ENCODE assay signal across 11 cellular contexts in the genomic region with DNA sequence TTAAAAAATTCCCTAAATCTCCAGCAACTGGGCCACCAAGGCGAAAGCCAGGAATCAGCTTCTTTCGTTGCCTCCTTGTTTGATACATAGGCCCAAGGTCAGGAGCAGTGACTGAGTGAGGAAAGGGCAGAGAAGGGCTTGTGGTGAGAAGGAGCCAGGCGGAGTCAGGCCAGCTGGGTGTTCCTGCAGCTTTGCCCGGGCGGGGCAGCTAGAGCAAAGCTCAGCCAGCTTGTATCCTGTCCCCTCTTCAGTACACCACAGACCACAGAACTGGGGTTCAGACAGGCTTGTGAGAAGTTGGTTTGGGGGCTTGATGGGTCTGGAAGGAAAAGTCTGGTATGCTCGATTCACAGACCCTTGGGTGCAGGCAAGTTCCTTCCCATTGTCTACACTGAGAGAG. TPM values are rescaled to one million over a fixed set of nuclear protein-coding genes. Genes with fewer than 3 reads are reported as not detected.
DNase-seq lines count a peak whose midpoint lies in the region; ATAC-seq and TF ChIP-seq lines count a peak whose summit lies in the region.
"Had no signal": no experiment of that assay in that cellular context is flagged by ENCODE, and none has a peak within 500 bp of the region (broad histone marks: within the 10 kb centered on the region; RNA-seq: fewer than 3 reads in every experiment).

No MANE protein-coding gene starts in this region.

- ATAC-seq in HG02981 (IDR thresholded peaks at IDR 0.05; ENCODE audit: unreplicated experiment): peak; percentile 49
- peak; percentile 66 for ATAC-seq in central memory CD8-positive, alpha-beta T cell (replicated peaks; ENCODE audit: extremely low read depth, poor library complexity, severe bottlenecking)
- no peak for ATAC-seq in HG02973 (IDR thresholded peaks at IDR 0.05; ENCODE audit: unreplicated experiment)

- H3K27ac ChIP-seq in stomach: no peak overlapping the region
- H3K27ac ChIP-seq: uterus had no signal

- WGBS in stomach, 5 donors: 79 to 83% (median 80%) methylated on average over 5 to 6 of the region's 6 CpGs

- CTCF ChIA-PET in activated naive CD4-positive, alpha-beta T cell treated with anti-CD3 and anti-CD28 coated beads, Interleukin-2, amount 10 ng/mL, durations not matched to agents 7 days and 5 days (lab: Charles Lee): interaction anchor here (1.3 to 1.5 kb wide), 3 partner anchors 22 to 94 kb away, joined by 3 to 6 read pairs (median 4); no protein-coding TSS in a partner anchor

- H3K36me3 ChIP-seq in stomach: peaks cover 30 to 92% (median 84%) of the 10 kb centered on the region in 4 donors
- H3K36me3 ChIP-seq: uterus had no signal

- peak overlapping the region; percentile 19 for H3K4me3 Mint-ChIP-seq in activated naive CD4-positive, alpha-beta T cell treated with anti-CD3 and anti-CD28 coated beads, Interleukin-2, amount 10 ng/mL, durations not matched to agents 7 days and 5 days
- H3K4me3 Mint-ChIP-seq in central memory CD8-positive, alpha-beta T cell: peak overlapping the region; percentile 18

- H3K27me3 Mint-ChIP-seq in activated naive CD4-positive, alpha-beta T cell treated with anti-CD3 and anti-CD28 coated beads, Interleukin-2, amount 10 ng/mL, durations not matched to agents 7 days and 5 days: no peaks in the 10 kb centered on the region
- H3K27me3 Mint-ChIP-seq in central memory CD8-positive, alpha-beta T cell: no peaks in the 10 kb centered on the region

- H3K4me1 Mint-ChIP-seq in activated naive CD4-positive, alpha-beta T cell treated with anti-CD3 and anti-CD28 coated beads, Interleukin-2, amount 10 ng/mL, durations not matched to agents 7 days and 5 days: peaks cover 62% of the 10 kb centered on the region
- H3K4me1 Mint-ChIP-seq in central memory CD8-positive, alpha-beta T cell: peaks cover 51% of the 10 kb centered on the region

- H3K4me1 ChIP-seq in stomach: no peaks in the 10 kb centered on the region
- H3K4me1 ChIP-seq: uterus had no signal

- no peak overlapping the region for H3K4me3 ChIP-seq in stomach
- H3K4me3 ChIP-seq: uterus had no signal

- H3K27me3 ChIP-seq in stomach: no peaks in the 10 kb centered on the region
- H3K27me3 ChIP-seq: uterus had no signal

- no peaks in the 10 kb centered on the region for H3K9me3 Mint-ChIP-seq in activated naive CD4-positive, alpha-beta T cell treated with anti-CD3 and anti-CD28 coated beads, Interleukin-2, amount 10 ng/mL, durations not matched to agents 7 days and 5 days
- no peaks in the 10 kb centered on the region for H3K9me3 Mint-ChIP-seq in central memory CD8-positive, alpha-beta T cell

- intact Hi-C loops in stomach (cut with DNase I; ENCODE audit: low total_unique reads): no loop called here

- DNase-seq in activated naive CD4-positive, alpha-beta T cell treated with anti-CD3 and anti-CD28 coated beads, Interleukin-2, amount 10 ng/mL, durations not matched to agents 7 days and 5 days: peak; percentile 50
- DNase-seq in activated naive CD4-positive, alpha-beta T cell treated with Interleukin-2 at 50 U/mL for 16 hours: no peak
- no peak for DNase-seq in central memory CD8-positive, alpha-beta T cell (ENCODE audit: low spot score in 2 of 2)
- DNase-seq in stomach: peak; percentile 48
- no peak for DNase-seq in NK-92 treated with Interleukin-12 subunit alpha and Interleukin-12 subunit beta, amount 100 ng/mL, for 24 hours (lab: John Stamatoyannopoulos, UW)
- DNase-seq in NCI-H446 (lab: John Stamatoyannopoulos, UW): no peak
- DNase-seq: NCI-H748 treated with DMSO at 0.1 percent for 48 hours, T-helper 9 cell, uterus had no signal

- TF ChIP-seq EP300 in stomach (IDR thresholded peaks at IDR 0.05): no peak

- peaks cover 42% of the 10 kb centered on the region for H3K36me3 Mint-ChIP-seq in activated naive CD4-positive, alpha-beta T cell treated with anti-CD3 and anti-CD28 coated beads, Interleukin-2, amount 10 ng/mL, durations not matched to agents 7 days and 5 days
- peaks cover 9% of the 10 kb centered on the region for H3K36me3 Mint-ChIP-seq in central memory CD8-positive, alpha-beta T cell (ENCODE audit: insufficient read depth)

- peak overlapping the region; percentile 82 for H3K27ac Mint-ChIP-seq in activated naive CD4-positive, alpha-beta T cell treated with anti-CD3 and anti-CD28 coated beads, Interleukin-2, amount 10 ng/mL, durations not matched to agents 7 days and 5 days
- peak overlapping the region; percentile 77 for H3K27ac Mint-ChIP-seq in central memory CD8-positive, alpha-beta T cell (ENCODE audit: low read depth)

- TF ChIP-seq CTCF in stomach (IDR thresholded peaks at IDR 0.05): no peak

- H3K9me3 ChIP-seq in stomach: no peaks in the 10 kb centered on the region
- H3K9me3 ChIP-seq: uterus had no signal

- TF ChIP-seq POLR2A in stomach (IDR thresholded peaks at IDR 0.05): no peak

RNA-seq across cellular contexts. Expression of gene CCK, which starts 52.6 kb away (rescaled TPM):
- 10 to 100 TPM in 1 of 5 donors, 1 to 10 TPM in 1, not detected in 3; 1.5 to 68.3 TPM for total RNA-seq in stomach
- polyA plus RNA-seq in stomach: under 1 TPM in 1 of 3 donors, not detected in 2; 0.87 TPM
- total RNA-seq: uterus had no signal

Comparison
In these comparisons a context has a peak if more than half of its experiments do, and no peak if none do; other contexts are left out.
1. DNase-seq: peak in activated naive CD4-positive, alpha-beta T cell treated with anti-CD3 and anti-CD28 coated beads, Interleukin-2, amount 10 ng/mL, durations not matched to agents 7 days and 5 days (single experiment) and stomach (single experiment); none in activated naive CD4-positive, alpha-beta T cell treated with Interleukin-2 at 50 U/mL for 16 hours (single experiment), central memory CD8-positive, alpha-beta T cell (0 of 2), NK-92 treated with Interleukin-12 subunit alpha and Interleukin-12 subunit beta, amount 100 ng/mL, for 24 hours (single experiment) and NCI-H446 (0 of 2).